ENCODE assay signal across 1 cellular context in the genomic region with DNA sequence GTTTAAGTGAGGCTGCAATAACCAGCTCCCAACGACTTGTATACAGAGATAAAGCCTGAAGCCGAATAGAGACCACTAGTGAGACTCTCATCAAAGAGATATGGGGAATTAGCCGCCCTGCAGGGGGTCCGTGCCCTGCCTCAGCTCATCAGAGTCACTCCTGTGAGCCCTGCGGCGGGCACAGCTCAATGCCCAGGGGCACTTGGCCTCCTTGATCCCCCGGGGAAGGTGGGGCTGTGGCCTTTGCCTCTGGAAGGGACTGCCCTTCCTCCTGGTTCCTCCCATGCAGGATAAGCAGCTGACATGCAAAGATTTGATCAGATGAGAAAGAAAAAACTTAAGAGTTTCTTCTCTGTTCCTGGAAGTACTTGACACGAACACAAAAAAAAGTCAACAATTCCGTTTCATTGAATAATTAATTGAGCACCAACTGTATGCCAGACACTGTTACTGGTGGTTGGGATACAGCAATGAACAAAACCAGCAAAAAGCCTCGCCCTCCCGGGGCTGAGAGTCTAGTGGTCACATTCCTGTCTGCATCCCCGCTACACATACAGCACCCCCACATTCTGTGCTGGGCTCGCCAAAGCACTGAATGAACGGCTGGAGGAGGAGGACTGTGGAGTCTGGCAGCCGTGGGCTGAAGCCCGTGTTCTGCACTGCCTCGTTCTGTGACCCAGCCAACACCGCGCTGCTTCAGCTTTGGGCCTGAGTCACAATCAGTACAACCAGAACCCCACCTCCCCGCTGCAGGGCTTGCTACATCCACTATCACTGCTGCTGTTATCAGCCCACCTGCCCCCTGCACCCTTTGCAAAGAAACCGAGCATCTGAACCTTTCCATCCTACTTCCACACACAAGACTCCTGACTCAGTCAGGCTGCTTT.
TF ChIP-seq lines count a peak whose summit lies in the region.

No MANE protein-coding gene starts in this region.

TF ChIP-seq in SK-N-SH, 30 proteins besides CTCF, POLR2A, EP300 and RAD21 (continued from another document):
- TF ChIP-seq CHD2 (IDR thresholded peaks at IDR 0.05; ENCODE audit: low read length, partially characterized antibody): no peak
- TF ChIP-seq MXI1 (IDR thresholded peaks at IDR 0.05; ENCODE audit: low read depth, low read length): no peak
